ENCODE assay signal across 17 cellular contexts in genomic region chr5:131305138-131305650, GRCh38. TPM values are rescaled to one million over a fixed set of nuclear protein-coding genes. Genes with fewer than 3 reads are reported as not detected.
A peak's percentile ranks its signal among the peaks of the same experiment; 100 is the strongest.
DNase-seq lines count a peak whose midpoint lies in the region; ATAC-seq and FAIRE-seq lines count a peak whose summit lies in the region.
"Had no signal": no experiment of that assay in that cellular context is flagged by ENCODE, and none has a peak within 500 bp of the region (broad histone marks: within the 10 kb centered on the region; RNA-seq: fewer than 3 reads in every experiment).

No MANE protein-coding gene starts in this region.

- H3K27me3 Mint-ChIP-seq in T-cell, result no peaks in the 10 kb centered on the region

- H3K27ac Mint-ChIP-seq in T-cell, result peak overlapping the region; percentile 49 to 71

- H3K4me3 Mint-ChIP-seq in T-cell, result peak overlapping the region; percentile 17 to 56 (median 46)

- peaks cover 0 to 3% (median 0%) of the 10 kb centered on the region in 3 donors for H3K9me3 Mint-ChIP-seq in T-cell

- POLR2A ChIA-PET in T-cell (lab: Charles Lee), result interaction anchor here in 1 of 2 donors (1.1 kb wide), 1 partner anchor 9 kb away, joined by 3 read pairs; no protein-coding TSS in a partner anchor

- CTCF ChIA-PET in T-cell (lab: Charles Lee), result interaction anchor here (0.7 kb wide), 2 partner anchors 9 to 20 kb away, joined by 4 read pairs; no protein-coding TSS in a partner anchor

- H3K4me1 Mint-ChIP-seq in T-cell, result peaks cover 66 to 73% (median 67%) of the 10 kb centered on the region in 3 donors

- FAIRE-seq in islet of Langerhans (lab: Jason Lieb, UNC) (peak; percentile 36), HTR-8/SVneo (lab: Jason Lieb, UNC) (no peak)
- FAIRE-seq: endometrium had no signal

- peaks cover 19% of the 10 kb centered on the region for H3K36me3 Mint-ChIP-seq in T-cell

- DNase-seq in NOMO-1 treated with DMSO at 0.1 percent for 48 hours (lab: John Stamatoyannopoulos, UW; ENCODE audit: unreplicated experiment), result peak; percentile 39
- DNase-seq in NOMO-1 (lab: John Stamatoyannopoulos, UW; ENCODE audit: unreplicated experiment in 2 of 2), result no peak
- peak; percentile 17 for DNase-seq in CD1c-positive myeloid dendritic cell (ENCODE audit: extremely low spot score)
- no peak for DNase-seq in T-cell
- DNase-seq in NCI-H128 (lab: John Stamatoyannopoulos, UW; ENCODE audit: unreplicated experiment), result no peak
- no peak for DNase-seq in HTR-8/SVneo (ENCODE audit: insufficient read length, low spot score)
- DNase-seq in ecto neural progenitor cell (ENCODE audit: low spot score), result no peak
- DNase-seq: 8988T; activated CD8-positive, alpha-beta memory T cell treated with anti-CD3 and anti-CD28 coated beads, Interleukin-2, amount 50 U/mL, for 48 hours; adrenal gland; C1 segment of cervical spinal cord; islet precursor cell; retina; stomach; WERI-Rb-1 had no signal

- peak in 1 of 4 experiments; percentile 43 for ATAC-seq in T-cell (replicated peaks in 1 of 4)

RNA-seq across cellular contexts. Expression of gene CDC42SE2, which starts 41.3 kb away (rescaled TPM):
- 100 to 1,000 TPM; 229 to 259 (median 238) TPM for total RNA-seq in T-cell

Comparison
In these comparisons a context has a peak if more than half of its experiments do, and no peak if none do; other contexts are left out.
1. DNase-seq: peak in NOMO-1 treated with DMSO at 0.1 percent for 48 hours (single experiment) and CD1c-positive myeloid dendritic cell (single experiment); none in NOMO-1 (0 of 2), T-cell (0 of 34), NCI-H128 (single experiment), HTR-8/SVneo (single experiment) and ecto neural progenitor cell (single experiment).